1 cellular context compared by ENCODE assay signal in genomic region chr2:202127793-202128215, GRCh38.
TF ChIP-seq lines count a peak whose summit lies in the region.

No MANE protein-coding gene starts in this region.

TF ChIP-seq in H1, 55 proteins besides CTCF, POLR2A, EP300 and RAD21:
- TF ChIP-seq SIX5 (IDR thresholded peaks at IDR 0.05; ENCODE audit: low read depth, low read length) (no peak), JUN (IDR thresholded peaks at IDR 0.05; ENCODE audit: low read depth, low read length) (no peak), CREB1 (IDR thresholded peaks at IDR 0.05) (no peak), GABPA (IDR thresholded peaks at IDR 0.05; ENCODE audit: borderline replicate concordance, insufficient read depth, low read length) (no peak), POU5F1 (IDR thresholded peaks at IDR 0.05; ENCODE audit: low read depth, low read length) (no peak), HDAC2 (IDR thresholded peaks at IDR 0.05; ENCODE audit: borderline replicate concordance in 1 of 2, low read depth in 2 of 2, low read length in 2 of 2) (no peak), ATF2 (IDR thresholded peaks at IDR 0.05; ENCODE audit: low read length) (no peak), SP1 (IDR thresholded peaks at IDR 0.05; ENCODE audit: low read depth, low read length) (no peak), GTF2F1 (IDR thresholded peaks at IDR 0.05; ENCODE audit: borderline replicate concordance, low read depth, low read length) (no peak), CHD1 (IDR thresholded peaks at IDR 0.05; ENCODE audit: low read depth, low read length) (no peak), YY1 (IDR thresholded peaks at IDR 0.05; ENCODE audit: low read depth, low read length) (no peak), SUZ12 (IDR thresholded peaks at IDR 0.05; ENCODE audit: low read length) (no peak), FOSL1 (IDR thresholded peaks at IDR 0.05; ENCODE audit: insufficient read depth, low read depth, low read length) (no peak), SP2 (IDR thresholded peaks at IDR 0.05; ENCODE audit: low read length) (no peak), TAF1 (IDR thresholded peaks at IDR 0.05; ENCODE audit: low read depth, low read length) (no peak)
